11 cellular contexts compared by ENCODE assay signal in the genomic region with DNA sequence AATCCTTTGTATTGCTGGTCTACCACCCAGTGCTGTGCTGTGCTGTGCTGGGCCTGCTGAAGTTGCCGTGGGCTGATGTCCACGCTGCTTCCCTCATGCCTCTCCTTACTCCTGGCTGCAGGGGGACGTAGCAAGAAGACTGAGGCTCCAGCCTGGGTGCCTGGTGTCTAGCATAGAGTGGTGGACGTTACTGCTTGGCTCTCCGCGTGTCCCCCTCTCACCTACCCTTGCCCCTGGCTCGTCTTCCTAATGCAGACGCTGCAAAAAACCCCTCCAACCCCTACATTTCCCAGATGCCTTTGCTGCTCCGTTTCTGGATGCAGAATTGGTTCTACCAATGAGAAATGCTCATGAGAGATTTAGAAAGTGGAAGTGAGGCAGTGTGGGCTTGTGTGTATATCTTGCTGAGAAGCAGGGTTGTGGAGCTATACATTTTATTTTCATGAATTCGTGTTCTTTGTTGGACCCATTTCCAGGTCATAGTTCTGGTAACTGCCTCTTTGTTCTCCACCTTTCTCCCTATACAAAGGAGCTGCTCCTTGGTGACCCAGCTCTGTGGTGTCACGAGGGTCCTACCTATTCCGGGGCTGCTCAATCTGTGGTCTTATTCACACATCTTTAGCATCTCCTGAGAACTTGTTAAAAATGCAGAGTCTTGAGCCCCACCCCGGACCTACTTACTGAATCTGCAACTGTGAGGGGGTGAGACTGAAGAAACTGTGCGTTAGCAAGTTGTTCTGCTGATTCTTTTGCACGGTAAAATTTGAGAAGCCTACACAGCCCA. TPM values are rescaled to one million over a fixed set of nuclear protein-coding genes. Genes with fewer than 3 reads are reported as not detected.
A peak's percentile ranks its signal among the peaks of the same experiment; 100 is the strongest.
DNase-seq lines count a peak whose midpoint lies in the region; ATAC-seq and TF ChIP-seq lines count a peak whose summit lies in the region.
"Had no signal": no experiment of that assay in that cellular context is flagged by ENCODE, and none has a peak within 500 bp of the region (broad histone marks: within the 10 kb centered on the region; RNA-seq: fewer than 3 reads in every experiment).

No MANE protein-coding gene starts in this region.

- no peaks in the 10 kb centered on the region for H3K9me3 ChIP-seq in mucosa of descending colon
- peaks cover 3% of the 10 kb centered on the region for H3K9me3 ChIP-seq in A673 (ENCODE audit: low read depth, low read length, poor library complexity, severe bottlenecking)
- H3K9me3 ChIP-seq: psoas muscle had no signal

- CTCF ChIA-PET in A673 (lab: Charles Lee) = no interaction called here

- BruUV-seq in A673 (replicated peaks; lab: Mats Ljungman, UMichigan) = no TSS peak

- POLR2A ChIA-PET in A673 (lab: Charles Lee; ENCODE audit: low non-redundant PET) = interaction anchor here (0.6 kb wide), 1 partner anchor 11 kb away, joined by 18 read pairs; no protein-coding TSS in a partner anchor

- H3K4me3 ChIP-seq in GM12875 (ENCODE audit: low read depth, low read length) (peak overlapping the region; percentile 64), mucosa of descending colon (no peak overlapping the region), A673 (ENCODE audit: low read depth, low read length, poor library complexity, severe bottlenecking) (no peak overlapping the region)
- H3K4me3 ChIP-seq: coronary artery, psoas muscle had no signal

- intact Hi-C loops in mucosa of descending colon (cut with DNase I, micrococcal nuclease) (no loop called here), Right ventricle myocardium inferior (cut with DNase I) (no loop called here), A673 (cut with micrococcal nuclease; ENCODE audit: unreplicated experiment) (no loop called here)

- no peak overlapping the region for H3K27ac ChIP-seq in A673 (ENCODE audit: low read depth, low read length, poor library complexity, severe bottlenecking)
- H3K27ac ChIP-seq: coronary artery, psoas muscle had no signal

- TF ChIP-seq CTCF in GM12875 (IDR thresholded peaks at IDR 0.05; ENCODE audit: borderline replicate concordance, insufficient read depth, low read depth, low read length) (no peak), GM20000 (IDR thresholded peaks at IDR 0.05; ENCODE audit: extremely low read depth, missing control alignments) (no peak), mucosa of descending colon (IDR thresholded peaks at IDR 0.05) (no peak), A673 (conservative IDR thresholded peaks at IDR 0.05; ENCODE audit: low read depth, low read length) (no peak)

- H3K4me1 ChIP-seq in mucosa of descending colon (ENCODE audit: low read depth) = no peaks in the 10 kb centered on the region
- no peaks in the 10 kb centered on the region for H3K4me1 ChIP-seq in A673 (ENCODE audit: insufficient read depth, low read length, poor library complexity, severe bottlenecking)
- H3K4me1 ChIP-seq: psoas muscle had no signal

- DNase-seq in GM20000 (ENCODE audit: low spot score) (peak; percentile 83), mucosa of descending colon (no peak), Right ventricle myocardium inferior (ENCODE audit: missing footprints) (no peak), RKO (ENCODE audit: low spot score) (no peak), A673 (ENCODE audit: low spot score) (no peak), kidney glomerular epithelial cell (lab: John Stamatoyannopoulos, UW) (no peak)
- DNase-seq: psoas muscle; stimulated activated CD8-positive, alpha-beta memory T cell treated with anti-CD3 and anti-CD28 coated beads, Interleukin-4, amount 100 ng/mL, for 48 hours had no signal

- H3K36me3 ChIP-seq in mucosa of descending colon (ENCODE audit: low read depth) (no peaks in the 10 kb centered on the region), A673 (ENCODE audit: insufficient read depth, low read length, poor library complexity, severe bottlenecking) (no peaks in the 10 kb centered on the region)

- peak; percentile 70 for TF ChIP-seq POLR2A in Raji (IDR thresholded peaks at IDR 0.05; ENCODE audit: insufficient read depth, low read depth, low read length)

- ATAC-seq in mucosa of descending colon = peak; percentile 38
- no peak for ATAC-seq in Right ventricle myocardium inferior
- ATAC-seq: psoas muscle had no signal

- no peaks in the 10 kb centered on the region for H3K27me3 ChIP-seq in A673 (replicated peaks; ENCODE audit: insufficient read depth, low read depth, low read length, poor library complexity)

RNA-seq across cellular contexts. Expression of a gene that starts 7.9 kb away (rescaled TPM):
- total RNA-seq in mucosa of descending colon = 1 to 10 TPM; 3.8 to 4.7 (median 4.1) TPM
- total RNA-seq in Right ventricle myocardium inferior = 0.92 TPM
- 0.11 and 0.24 TPM in 2 replicates for total RNA-seq in A673 (2021)

RNA-seq across cellular contexts. Expression of a gene that starts 12.6 kb away (rescaled TPM):
- total RNA-seq in mucosa of descending colon = 10 to 100 TPM in 1 of 3 donors, under 1 TPM in 2; 0.26 to 14.6 (median 0.82) TPM
- 6.2 TPM for total RNA-seq in Right ventricle myocardium inferior
- 27.0 and 45.2 TPM in 2 replicates for total RNA-seq in A673 (2021)

RNA-seq across cellular contexts. Expression of a gene that starts 25.4 kb away (rescaled TPM):
- total RNA-seq in mucosa of descending colon (100 to 1,000 TPM in 1 of 3 donors, 10 to 100 TPM in 2; 49.9 to 139 (median 86.0) TPM), Right ventricle myocardium inferior (not detected), A673 (2021) (not detected in 2 replicates)
- total RNA-seq: psoas muscle had no signal

RNA-seq across cellular contexts. Expression of a gene that starts 29.9 kb away (rescaled TPM):
- total RNA-seq in mucosa of descending colon = 100 to 1,000 TPM; 106 to 181 (median 116) TPM
- 89.9 TPM for total RNA-seq in Right ventricle myocardium inferior
- 39.9 and 56.0 TPM in 2 replicates for total RNA-seq in A673 (2021)

RNA-seq across cellular contexts. Expression of a gene that starts 41.4 kb away (rescaled TPM):
- total RNA-seq in mucosa of descending colon (1 to 10 TPM in 2 of 3 donors, under 1 TPM in 1; 0.58 to 1.2 (median 1.0) TPM), Right ventricle myocardium inferior (0.78 TPM), A673 (2021) (10.0 and 11.1 TPM in 2 replicates)

Comparison
In these comparisons a context has a peak if more than half of its experiments do, and no peak if none do; other contexts are left out.
1. RNA of a gene that starts 25.4 kb away (total RNA-seq): 49.9 to 139 TPM in mucosa of descending colon; not detected in Right ventricle myocardium inferior (single experiment) and not detected in A673; every median in the first group is over 10 times any median in the second.